9 cellular contexts compared by ENCODE assay signal in genomic region chr17:74431568-74432483, GRCh38. TPM values are rescaled to one million over a fixed set of nuclear protein-coding genes. Genes with fewer than 3 reads are reported as not detected.
DNase-seq lines count a peak whose midpoint lies in the region; ATAC-seq and TF ChIP-seq lines count a peak whose summit lies in the region.
"Had no signal": no experiment of that assay in that cellular context is flagged by ENCODE, and none has a peak within 500 bp of the region (broad histone marks: within the 10 kb centered on the region; RNA-seq: fewer than 3 reads in every experiment).

Gene GPRC5C, plus strand, starts transcription at chr17:74432088. Its CDS starts 7,689 bp downstream, at chr17:74439777.

- no peaks in the 10 kb centered on the region for H3K9me3 Mint-ChIP-seq in activated T-helper 17 cell treated with anti-CD3 and anti-CD28 coated beads, Interleukin-2, amount 50 U/mL, for 72 hours
- H3K9me3 Mint-ChIP-seq in neural crest cell = no peaks in the 10 kb centered on the region

- TF ChIP-seq POLR2A in transverse colon (IDR thresholded peaks at IDR 0.05) = peak; percentile 93

- H3K4me3 ChIP-seq in transverse colon = peak within 1 kb of the TSS; percentile 58 to 77 (median 63)

- peak; percentile 6 for TF ChIP-seq CTCF in foreskin keratinocyte (conservative IDR thresholded peaks at IDR 0.05)
- no peak for TF ChIP-seq CTCF in neural crest cell (conservative IDR thresholded peaks at IDR 0.05)
- peak in 1 of 5 experiments; percentile 30 for TF ChIP-seq CTCF in transverse colon (IDR thresholded peaks at IDR 0.05)

- WGBS in transverse colon (ENCODE audit: low coverage in 1 of 2), 2 donors = 8% methylated on average over 44 of the region's 89 CpGs; no CpG with 5 or more reads in 1 of the 2 donors

- H3K27ac ChIP-seq in foreskin keratinocyte = peak within 1 kb of the TSS; percentile 86
- peak within 1 kb of the TSS; percentile 92 to 96 (median 95) for H3K27ac ChIP-seq in transverse colon

- TF ChIP-seq EP300 in transverse colon (IDR thresholded peaks at IDR 0.05; ENCODE audit: low read depth) = no peak

- no peak within 1 kb of the TSS for H3K27ac Mint-ChIP-seq in activated T-helper 17 cell treated with anti-CD3 and anti-CD28 coated beads, Interleukin-2, amount 50 U/mL, for 72 hours
- H3K27ac Mint-ChIP-seq in neural crest cell (ENCODE audit: unreplicated experiment) = peak within 1 kb of the TSS; percentile 27

- H3K36me3 ChIP-seq in transverse colon = no peaks in the 10 kb centered on the region

- peak; percentile 76 for ATAC-seq in activated T-helper 17 cell treated with anti-CD3 and anti-CD28 coated beads, Interleukin-2, amount 50 U/mL, for 72 hours (replicated peaks)
- ATAC-seq in foreskin keratinocyte (peak; percentile 79), HG02938 (IDR thresholded peaks at IDR 0.05; ENCODE audit: unreplicated experiment) (no peak)

- intact Hi-C loops in transverse colon (cut with DNase I; ENCODE audit: low total_unique reads) = loop anchor here (10.0 kb wide), 1 partner anchor 1333 kb away; the partner anchor contains the start of gene GALK1

- peak within 1 kb of the TSS; percentile 46 for H3K4me3 Mint-ChIP-seq in activated T-helper 17 cell treated with anti-CD3 and anti-CD28 coated beads, Interleukin-2, amount 50 U/mL, for 72 hours
- peak within 1 kb of the TSS; percentile 85 for H3K4me3 Mint-ChIP-seq in neural crest cell

- no peaks in the 10 kb centered on the region for H3K4me1 Mint-ChIP-seq in activated T-helper 17 cell treated with anti-CD3 and anti-CD28 coated beads, Interleukin-2, amount 50 U/mL, for 72 hours
- peaks cover 26% of the 10 kb centered on the region for H3K4me1 Mint-ChIP-seq in neural crest cell

- no peaks in the 10 kb centered on the region for H3K9me3 ChIP-seq in transverse colon

- in situ Hi-C loops in transverse colon (cut with MboI; ENCODE audit: low pct_ligation_motif_present in 1 of 4, low pct_unique_long_range_greater_than_20kb in 1 of 4, low sequenced_read_pairs in 3 of 4) = no loop called here

- DNase-seq in SIG-M5 treated with dmso at 0.1 percent for 504 hours (lab: John Stamatoyannopoulos, UW; ENCODE audit: unreplicated experiment) = peak; percentile 46
- DNase-seq in SIG-M5 (lab: John Stamatoyannopoulos, UW) = no peak
- peak; percentile 38 for DNase-seq in NCI-H2227 treated with DMSO at 0.1 percent for 48 hours (lab: John Stamatoyannopoulos, UW)
- peak; percentile 68 to 83 for DNase-seq in foreskin keratinocyte
- no peak for DNase-seq in neural crest cell (ENCODE audit: low read depth, low spot score)
- DNase-seq in transverse colon = peak; percentile 92
- DNase-seq: DND-41 had no signal

- H3K27me3 ChIP-seq in foreskin keratinocyte (peaks cover 5% of the 10 kb centered on the region), transverse colon (no peaks in the 10 kb centered on the region)

- H3K27me3 Mint-ChIP-seq in activated T-helper 17 cell treated with anti-CD3 and anti-CD28 coated beads, Interleukin-2, amount 50 U/mL, for 72 hours = peaks cover 26% of the 10 kb centered on the region
- H3K27me3 Mint-ChIP-seq in neural crest cell (ENCODE audit: low read depth) = peaks cover 69% of the 10 kb centered on the region

- no peaks in the 10 kb centered on the region for H3K36me3 Mint-ChIP-seq in activated T-helper 17 cell treated with anti-CD3 and anti-CD28 coated beads, Interleukin-2, amount 50 U/mL, for 72 hours (ENCODE audit: low read depth)
- H3K36me3 Mint-ChIP-seq in neural crest cell (ENCODE audit: low read depth) = peaks cover 3% of the 10 kb centered on the region

- H3K4me1 ChIP-seq in foreskin keratinocyte = no peaks in the 10 kb centered on the region
- H3K4me1 ChIP-seq in transverse colon = peaks cover 18 to 83% (median 58%) of the 10 kb centered on the region in 4 donors

RNA-seq across cellular contexts. Expression of gene GPRC5C, which starts in this region (rescaled TPM):
- total RNA-seq in activated T-helper 17 cell treated with anti-CD3 and anti-CD28 coated beads, Interleukin-2, amount 50 U/mL, for 72 hours = 1 to 10 TPM in 1 of 2 donors, not detected in 1; 5.0 TPM
- total RNA-seq in foreskin keratinocyte = 9.3 and 17.6 TPM in 2 replicates
- 12.2 and 19.2 TPM in 2 replicates for polyA plus RNA-seq in foreskin keratinocyte
- 3.1 and 4.6 TPM in 2 replicates for total RNA-seq in neural crest cell
- 100 to 1,000 TPM in 3 of 4 donors, 10 to 100 TPM in 1; 62.5 to 263 (median 174) TPM for total RNA-seq in transverse colon

Comparison
In these comparisons a context has a peak if more than half of its experiments do, and no peak if none do; other contexts are left out.
1. DNase-seq: peak in SIG-M5 treated with dmso at 0.1 percent for 504 hours (single experiment), NCI-H2227 treated with DMSO at 0.1 percent for 48 hours (single experiment), foreskin keratinocyte (2 of 2) and transverse colon (single experiment); none in SIG-M5 (single experiment) and neural crest cell (single experiment).